ENCODE assay signal across 1 cellular context in the genomic region with DNA sequence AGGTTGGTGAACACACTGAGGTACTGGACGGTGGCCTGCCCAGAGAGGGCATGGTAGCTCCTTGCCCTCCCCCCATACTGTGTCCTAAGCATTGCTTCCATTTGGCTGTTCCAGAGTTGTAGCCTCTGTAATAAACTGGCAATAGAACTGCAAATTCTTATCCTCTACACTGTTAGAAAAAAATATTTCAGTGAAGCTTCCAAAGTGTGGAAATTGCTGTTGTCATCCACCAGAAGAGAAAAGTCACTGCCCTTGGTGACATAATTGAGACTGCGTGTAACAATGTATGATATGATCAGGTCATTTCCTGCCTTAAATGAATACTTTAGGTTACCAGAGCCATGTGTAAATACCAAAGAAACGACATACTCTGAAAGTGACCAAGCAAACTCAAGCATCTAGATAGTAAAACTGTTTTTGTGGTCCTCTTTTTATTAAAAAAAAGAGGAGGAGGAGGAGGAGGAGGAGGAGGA.
TF ChIP-seq lines count a peak whose summit lies in the region.

No MANE protein-coding gene starts in this region.

TF ChIP-seq in HCT116, 20 proteins besides CTCF, POLR2A, EP300 and RAD21 (continued from another document):
- TF ChIP-seq, protein P1, sequence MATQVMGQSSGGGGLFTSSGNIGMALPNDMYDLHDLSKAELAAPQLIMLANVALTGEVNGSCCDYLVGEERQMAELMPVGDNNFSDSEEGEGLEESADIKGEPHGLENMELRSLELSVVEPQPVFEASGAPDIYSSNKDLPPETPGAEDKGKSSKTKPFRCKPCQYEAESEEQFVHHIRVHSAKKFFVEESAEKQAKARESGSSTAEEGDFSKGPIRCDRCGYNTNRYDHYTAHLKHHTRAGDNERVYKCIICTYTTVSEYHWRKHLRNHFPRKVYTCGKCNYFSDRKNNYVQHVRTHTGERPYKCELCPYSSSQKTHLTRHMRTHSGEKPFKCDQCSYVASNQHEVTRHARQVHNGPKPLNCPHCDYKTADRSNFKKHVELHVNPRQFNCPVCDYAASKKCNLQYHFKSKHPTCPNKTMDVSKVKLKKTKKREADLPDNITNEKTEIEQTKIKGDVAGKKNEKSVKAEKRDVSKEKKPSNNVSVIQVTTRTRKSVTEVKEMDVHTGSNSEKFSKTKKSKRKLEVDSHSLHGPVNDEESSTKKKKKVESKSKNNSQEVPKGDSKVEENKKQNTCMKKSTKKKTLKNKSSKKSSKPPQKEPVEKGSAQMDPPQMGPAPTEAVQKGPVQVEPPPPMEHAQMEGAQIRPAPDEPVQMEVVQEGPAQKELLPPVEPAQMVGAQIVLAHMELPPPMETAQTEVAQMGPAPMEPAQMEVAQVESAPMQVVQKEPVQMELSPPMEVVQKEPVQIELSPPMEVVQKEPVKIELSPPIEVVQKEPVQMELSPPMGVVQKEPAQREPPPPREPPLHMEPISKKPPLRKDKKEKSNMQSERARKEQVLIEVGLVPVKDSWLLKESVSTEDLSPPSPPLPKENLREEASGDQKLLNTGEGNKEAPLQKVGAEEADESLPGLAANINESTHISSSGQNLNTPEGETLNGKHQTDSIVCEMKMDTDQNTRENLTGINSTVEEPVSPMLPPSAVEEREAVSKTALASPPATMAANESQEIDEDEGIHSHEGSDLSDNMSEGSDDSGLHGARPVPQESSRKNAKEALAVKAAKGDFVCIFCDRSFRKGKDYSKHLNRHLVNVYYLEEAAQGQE (IDR thresholded peaks at IDR 0.05; ENCODE audit: low read depth): no peak
- TF ChIP-seq FOSL1 (IDR thresholded peaks at IDR 0.05; ENCODE audit: low read depth) (no peak), CBX3 (IDR thresholded peaks at IDR 0.05; ENCODE audit: low read depth) (no peak), EZH2phosphoT487 (IDR thresholded peaks at IDR 0.05; ENCODE audit: borderline replicate concordance) (no peak), POLR2AphosphoS5 (IDR thresholded peaks at IDR 0.05; ENCODE audit: low read depth, low read length) (0 out of 2 replicates have a peak, but pooled peaks have one; percentile 12)
